11 cellular contexts compared by ENCODE assay signal in genomic region chr11:96324912-96325311, GRCh38. TPM values are rescaled to one million over a fixed set of nuclear protein-coding genes. Genes with fewer than 3 reads are reported as not detected.
A peak's percentile ranks its signal among the peaks of the same experiment; 100 is the strongest.
DNase-seq lines count a peak whose midpoint lies in the region; ATAC-seq and TF ChIP-seq lines count a peak whose summit lies in the region.
"Had no signal": no experiment of that assay in that cellular context is flagged by ENCODE, and none has a peak within 500 bp of the region (broad histone marks: within the 10 kb centered on the region; RNA-seq: fewer than 3 reads in every experiment).

No MANE protein-coding gene starts in this region.

- intact Hi-C loops in esophagus squamous epithelium (cut with DNase I) = no loop called here

- H3K4me1 Mint-ChIP-seq in activated naive CD8-positive, alpha-beta T cell treated with anti-CD3 and anti-CD28 coated beads, Interleukin-2, amount 50 U/mL, for 24 hours = peaks cover 76% of the 10 kb centered on the region

- ATAC-seq in HG03432 (IDR thresholded peaks at IDR 0.05; ENCODE audit: unreplicated experiment) = no peak
- no peak for ATAC-seq in HG03045 (IDR thresholded peaks at IDR 0.05; ENCODE audit: unreplicated experiment)
- no peak for ATAC-seq in activated naive CD8-positive, alpha-beta T cell treated with anti-CD3 and anti-CD28 coated beads, Interleukin-2, amount 50 U/mL, for 24 hours

- H3K36me3 ChIP-seq in SJCRH30 (no peaks in the 10 kb centered on the region), esophagus squamous epithelium (peaks cover 0 to 10% (median 0%) of the 10 kb centered on the region in 3 donors)

- 25 to 36% methylated on average over 1 of the region's 1 CpG for WGBS in esophagus squamous epithelium, 2 donors

- no peaks in the 10 kb centered on the region for H3K9me3 Mint-ChIP-seq in activated naive CD8-positive, alpha-beta T cell treated with anti-CD3 and anti-CD28 coated beads, Interleukin-2, amount 50 U/mL, for 24 hours

- H3K27me3 ChIP-seq in SJCRH30 = no peaks in the 10 kb centered on the region
- H3K27me3 ChIP-seq in esophagus squamous epithelium = no peaks in the 10 kb centered on the region

- no peak overlapping the region for H3K4me3 ChIP-seq in SJCRH30
- H3K4me3 ChIP-seq in esophagus squamous epithelium = no peak overlapping the region
- H3K4me3 ChIP-seq: SK-N-MC had no signal

- H3K27me3 Mint-ChIP-seq in activated naive CD8-positive, alpha-beta T cell treated with anti-CD3 and anti-CD28 coated beads, Interleukin-2, amount 50 U/mL, for 24 hours = no peaks in the 10 kb centered on the region

- DNase-seq in EL (peak; percentile 95), SJCRH30 (no peak), fibroblast of peridontal ligament (ENCODE audit: extremely low read depth) (peak; percentile 69), renal cortical epithelial cell (ENCODE audit: low read depth) (peak; percentile 97), esophagus squamous epithelium (lab: John Stamatoyannopoulos, UW) (no peak)
- DNase-seq in activated naive CD8-positive, alpha-beta T cell treated with anti-CD3 and anti-CD28 coated beads, Interleukin-2, amount 50 U/mL, for 24 hours = no peak
- DNase-seq: GF-D8, NCI-H146 had no signal

- no peak for TF ChIP-seq CTCF in esophagus squamous epithelium (IDR thresholded peaks at IDR 0.05)

- peaks cover 40% of the 10 kb centered on the region for H3K36me3 Mint-ChIP-seq in activated naive CD8-positive, alpha-beta T cell treated with anti-CD3 and anti-CD28 coated beads, Interleukin-2, amount 50 U/mL, for 24 hours (ENCODE audit: low read depth)

- H3K27ac Mint-ChIP-seq in activated naive CD8-positive, alpha-beta T cell treated with anti-CD3 and anti-CD28 coated beads, Interleukin-2, amount 50 U/mL, for 24 hours = no peak overlapping the region

- no peak overlapping the region for H3K4me3 Mint-ChIP-seq in activated naive CD8-positive, alpha-beta T cell treated with anti-CD3 and anti-CD28 coated beads, Interleukin-2, amount 50 U/mL, for 24 hours

- H3K9me3 ChIP-seq in SJCRH30 (replicated peaks) (no peaks in the 10 kb centered on the region), esophagus squamous epithelium (no peaks in the 10 kb centered on the region)

- no peak for TF ChIP-seq POLR2A in esophagus squamous epithelium (IDR thresholded peaks at IDR 0.05)

- H3K4me1 ChIP-seq in SJCRH30 = peaks cover 16% of the 10 kb centered on the region; the same call in 1 of the 2 replicates
- peaks cover 0 to 39% (median 3%) of the 10 kb centered on the region in 3 donors for H3K4me1 ChIP-seq in esophagus squamous epithelium

- H3K27ac ChIP-seq in SJCRH30 = peak overlapping the region; percentile 59
- no peak overlapping the region for H3K27ac ChIP-seq in esophagus squamous epithelium
- H3K27ac ChIP-seq: SK-N-MC had no signal

RNA-seq across cellular contexts. Expression of gene MAML2, which starts 18.1 kb away (rescaled TPM):
- total RNA-seq in SJCRH30 (2014; rRNA removed; shearing (Covaris generic)) = 2.1 and 2.2 TPM in 2 replicates
- total RNA-seq in renal cortical epithelial cell = 6.1 and 18.0 TPM in 2 replicates
- 10 to 100 TPM in 1 of 4 donors, 1 to 10 TPM in 3; 4.7 to 21.7 (median 7.3) TPM for total RNA-seq in esophagus squamous epithelium

Comparison
In these comparisons a context has a peak if more than half of its experiments do, and no peak if none do; other contexts are left out.
1. DNase-seq: peak in EL (single experiment), fibroblast of peridontal ligament (single experiment) and renal cortical epithelial cell (single experiment); none in SJCRH30 (0 of 2), activated naive CD8-positive, alpha-beta T cell treated with anti-CD3 and anti-CD28 coated beads, Interleukin-2, amount 50 U/mL, for 24 hours (single experiment) and esophagus squamous epithelium (single experiment).